In genomic region chr10:76071638-76072317, GRCh38 we compare ENCODE assay signal across 21 cellular contexts.
DNase-seq lines count a peak whose midpoint lies in the region; ATAC-seq and TF ChIP-seq lines count a peak whose summit lies in the region.
"Had no signal": no experiment of that assay in that cellular context is flagged by ENCODE, and none has a peak within 500 bp of the region (broad histone marks: within the 10 kb centered on the region; RNA-seq: fewer than 3 reads in every experiment).

No MANE protein-coding gene starts in this region.

- H3K36me3 ChIP-seq in HEK293 (ENCODE audit: control insufficient read depth in 2 of 2, insufficient read depth in 1 of 2, low read length in 2 of 2) (no peaks in the 10 kb centered on the region), tibial artery (no peaks in the 10 kb centered on the region)
- H3K36me3 ChIP-seq: esophagus muscularis mucosa had no signal

- no peaks in the 10 kb centered on the region for H3K27me3 ChIP-seq in tibial artery
- H3K27me3 ChIP-seq: esophagus muscularis mucosa had no signal

- ATAC-seq in GM19324 (IDR thresholded peaks at IDR 0.05; ENCODE audit: low FRiP score, unreplicated experiment) (no peak), GM18909 (IDR thresholded peaks at IDR 0.05; ENCODE audit: poor library complexity, unreplicated experiment) (no peak), GM21723 (IDR thresholded peaks at IDR 0.05; ENCODE audit: unreplicated experiment) (no peak)
- ATAC-seq: left lobe of liver; stimulated activated naive CD8-positive, alpha-beta T cell treated with anti-CD3 and anti-CD28 coated beads, Interleukin-15, amount 100 ng/mL, for 72 hours; T-cell had no signal

- H3K9me3 ChIP-seq in HEK293 (ENCODE audit: control insufficient read depth, insufficient read depth, low read depth, low read length): no peaks in the 10 kb centered on the region
- no peaks in the 10 kb centered on the region for H3K9me3 ChIP-seq in tibial artery
- H3K9me3 ChIP-seq: esophagus muscularis mucosa had no signal

- CTCF ChIA-PET in HEK293 (lab: Yijun Ruan, JAX): no interaction called here

- no peaks in the 10 kb centered on the region for H3K4me1 ChIP-seq in HEK293 (ENCODE audit: control insufficient read depth, insufficient read depth, low read length)
- peaks cover 0 to 31% (median 12%) of the 10 kb centered on the region in 4 donors for H3K4me1 ChIP-seq in tibial artery

- peak; percentile 13 for DNase-seq in SK-MEL-5 (ENCODE audit: low read depth, low spot score)
- DNase-seq in fibroblast of mammary gland (ENCODE audit: low read depth): peak; percentile 36
- no peak for DNase-seq in tibial artery
- DNase-seq: activated CD4-positive, CD25-positive, alpha-beta regulatory T cell; amygdala; DMS79; NCI-H146; NCI-H510A treated with DMSO at 0.1 percent for 48 hours; psoas muscle; RPMI8226; stimulated activated naive CD8-positive, alpha-beta T cell treated with anti-CD3 and anti-CD28 coated beads, Interleukin-15, amount 100 ng/mL, for 72 hours; T-cell had no signal

- TF ChIP-seq CTCF in HEK293 (tag by site-specific recombination; IDR thresholded peaks at IDR 0.05) (no peak), fibroblast of mammary gland (conservative IDR thresholded peaks at IDR 0.05; ENCODE audit: control insufficient read depth, insufficient read depth, low read depth, low read length) (no peak), tibial artery (IDR thresholded peaks at IDR 0.05) (no peak)

- H3K27ac ChIP-seq in HEK293 (ENCODE audit: extremely low read depth, low read depth, low read length): no peak overlapping the region
- H3K27ac ChIP-seq in tibial artery: peak overlapping the region; percentile 19 to 52
- H3K27ac ChIP-seq: C4-2B, HL-60, KMS-11, psoas muscle had no signal

- H3K4me3 ChIP-seq in HEK293 (ENCODE audit: low read depth, low read length) (no peak overlapping the region), fibroblast of mammary gland (ENCODE audit: control insufficient read depth, low read depth, low read length) (no peak overlapping the region), tibial artery (no peak overlapping the region)
- H3K4me3 ChIP-seq: esophagus muscularis mucosa, psoas muscle had no signal

- POLR2A ChIA-PET in HEK293 (lab: Yijun Ruan, JAX): no interaction called here

- in situ Hi-C loops in SK-MEL-5 (cut with HindIII; ENCODE audit: low pct_unique_long_range_greater_than_20kb, low sequenced_read_pairs): no loop called here

- intact Hi-C loops in tibial artery (cut with DNase I; ENCODE audit: low total_unique reads): no loop called here

TF ChIP-seq in HEK293, 187 proteins besides CTCF, POLR2A, EP300 and RAD21:
- TF ChIP-seq ZNF266 (tag by site-specific recombination; IDR thresholded peaks at IDR 0.05; ENCODE audit: low read depth) (no peak), ZNF341 (tag by site-specific recombination; IDR thresholded peaks at IDR 0.05; ENCODE audit: low read depth) (no peak), ZNF140 (tag by site-specific recombination; IDR thresholded peaks at IDR 0.05) (no peak), ZNF473 (tag by site-specific recombination; IDR thresholded peaks at IDR 0.05) (no peak), KLF8 (tag by site-specific recombination; IDR thresholded peaks at IDR 0.05) (no peak), KLF9 (tag by site-specific recombination; IDR thresholded peaks at IDR 0.05; ENCODE audit: low read depth) (0 out of 2 replicates have a peak, but pooled peaks have one; percentile 7), ZNF521 (tag by site-specific recombination; IDR thresholded peaks at IDR 0.05) (no peak), TCF7L2 (IDR thresholded peaks at IDR 0.05; ENCODE audit: borderline replicate concordance, low read depth, low read length) (no peak), ZNF157 (tag by site-specific recombination; IDR thresholded peaks at IDR 0.05) (no peak), ZNF394 (tag by site-specific recombination; IDR thresholded peaks at IDR 0.05; ENCODE audit: borderline replicate concordance) (no peak), REPIN1 (tag by site-specific recombination; IDR thresholded peaks at IDR 0.05; ENCODE audit: low read depth) (no peak)
- TF ChIP-seq, protein P1, sequence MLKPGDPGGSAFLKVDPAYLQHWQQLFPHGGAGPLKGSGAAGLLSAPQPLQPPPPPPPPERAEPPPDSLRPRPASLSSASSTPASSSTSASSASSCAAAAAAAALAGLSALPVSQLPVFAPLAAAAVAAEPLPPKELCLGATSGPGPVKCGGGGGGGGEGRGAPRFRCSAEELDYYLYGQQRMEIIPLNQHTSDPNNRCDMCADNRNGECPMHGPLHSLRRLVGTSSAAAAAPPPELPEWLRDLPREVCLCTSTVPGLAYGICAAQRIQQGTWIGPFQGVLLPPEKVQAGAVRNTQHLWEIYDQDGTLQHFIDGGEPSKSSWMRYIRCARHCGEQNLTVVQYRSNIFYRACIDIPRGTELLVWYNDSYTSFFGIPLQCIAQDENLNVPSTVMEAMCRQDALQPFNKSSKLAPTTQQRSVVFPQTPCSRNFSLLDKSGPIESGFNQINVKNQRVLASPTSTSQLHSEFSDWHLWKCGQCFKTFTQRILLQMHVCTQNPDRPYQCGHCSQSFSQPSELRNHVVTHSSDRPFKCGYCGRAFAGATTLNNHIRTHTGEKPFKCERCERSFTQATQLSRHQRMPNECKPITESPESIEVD (tag by site-specific recombination; IDR thresholded peaks at IDR 0.05): peak; percentile 30; the same call in 1 of the 2 replicates

Comparison
In these comparisons a context has a peak if more than half of its experiments do, and no peak if none do; other contexts are left out.
1. DNase-seq: peak in SK-MEL-5 (single experiment) and fibroblast of mammary gland (single experiment); none in tibial artery (0 of 2).